Comparison of ENCODE assay signal across 20 cellular contexts in the genomic region with DNA sequence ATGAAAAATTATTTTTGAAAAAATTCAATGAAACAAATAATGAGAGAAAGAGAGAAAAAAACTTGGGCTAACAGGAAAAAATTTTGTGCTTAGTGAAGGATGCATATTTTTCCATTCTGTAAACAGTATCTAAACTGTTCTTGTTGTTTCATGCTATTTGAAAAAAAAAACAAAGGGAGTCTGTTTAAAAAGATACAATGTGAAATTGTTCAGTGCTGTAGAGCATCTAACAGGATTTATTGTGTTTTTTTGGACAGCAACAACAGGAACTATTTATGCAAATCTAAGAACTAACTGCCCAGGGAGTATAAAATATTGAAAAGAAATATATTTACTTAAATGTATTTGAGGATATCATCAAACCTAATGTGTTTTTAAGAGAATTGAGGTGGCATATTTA.
DNase-seq lines count a peak whose midpoint lies in the region; ATAC-seq and TF ChIP-seq lines count a peak whose summit lies in the region.
"Had no signal": no experiment of that assay in that cellular context is flagged by ENCODE, and none has a peak within 500 bp of the region (broad histone marks: within the 10 kb centered on the region; RNA-seq: fewer than 3 reads in every experiment).

No MANE protein-coding gene starts in this region.

- ATAC-seq in HG03457 (IDR thresholded peaks at IDR 0.05; ENCODE audit: unreplicated experiment) = no peak
- ATAC-seq: CD8-positive, alpha-beta T cell; Panc1; SK-N-SH treated with all-trans-retinoic acid at 6 μM for 48 hours had no signal

- no peak for TF ChIP-seq CTCF in GM10266 (IDR thresholded peaks at IDR 0.05; ENCODE audit: control insufficient read depth, insufficient read depth, low read depth, missing control alignments)

- peak overlapping the region; percentile 99 for H3K27ac ChIP-seq in caudate nucleus (ENCODE audit: low read depth, low read length)
- peak overlapping the region; percentile 96 for H3K27ac ChIP-seq in layer of hippocampus (ENCODE audit: low read depth, low read length)
- H3K27ac ChIP-seq in substantia nigra (ENCODE audit: low read depth, low read length, poor library complexity, severe bottlenecking) = peak overlapping the region; percentile 95

- no peaks in the 10 kb centered on the region for H3K27me3 ChIP-seq in layer of hippocampus (ENCODE audit: control insufficient read depth, insufficient read depth, low read length)

- DNase-seq in COLO829 (ENCODE audit: low spot score) (peak; percentile 45), caudate nucleus (lab: John Stamatoyannopoulos, UW) (peak in 1 of 61 donors; percentile 21), substantia nigra (lab: John Stamatoyannopoulos, UW) (no peak), NCI-H187 treated with DMSO at 0.1 percent for 48 hours (lab: John Stamatoyannopoulos, UW) (no peak), GM10266 (ENCODE audit: extremely low spot score) (no peak)
- DNase-seq in activated CD8-positive, alpha-beta memory T cell treated with anti-CD3 and anti-CD28 coated beads for 24 hours = no peak
- DNase-seq: 8988T; C1 segment of cervical spinal cord; Calu3; CD8-positive, alpha-beta T cell; DMS153; Karpas-422; NCI-H1417; NCI-H1694 treated with DMSO at 0.1 percent for 48 hours; NCI-H748 treated with DMSO at 0.1 percent for 48 hours; SIG-M5 had no signal
